In the genomic region with DNA sequence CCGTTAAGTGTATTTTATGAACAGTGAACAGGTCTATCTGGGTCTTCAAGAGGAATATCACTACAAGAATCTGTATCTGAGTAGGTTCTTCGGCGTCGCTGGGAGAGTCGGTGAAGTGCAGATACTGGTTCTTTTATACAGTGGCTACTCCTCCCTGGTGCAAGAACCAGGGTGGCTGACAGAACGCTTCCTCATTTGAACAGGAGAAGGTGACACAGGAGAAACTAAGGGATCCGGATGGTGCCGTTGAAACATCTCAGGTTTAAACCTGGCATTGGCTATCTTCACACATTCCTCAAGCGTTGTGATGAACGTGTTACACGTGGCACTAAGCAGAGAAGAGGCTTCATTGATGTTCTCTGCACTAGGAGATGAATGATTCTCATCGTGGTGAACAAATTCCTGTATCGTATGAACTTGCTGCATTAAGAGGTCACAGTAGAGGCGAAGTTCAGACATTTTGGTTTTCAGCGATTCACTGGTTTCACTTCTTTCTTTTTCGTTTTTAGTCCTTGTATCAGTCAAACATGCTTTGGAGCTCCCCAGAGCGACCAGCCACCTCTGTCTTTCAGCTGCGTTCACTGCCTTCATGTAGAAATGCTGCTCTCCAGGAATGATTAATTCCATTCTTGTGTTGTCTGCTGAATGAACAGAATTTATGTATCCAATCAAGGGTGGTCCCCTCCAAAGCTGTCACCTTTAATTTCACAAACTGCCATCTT, we compare ENCODE assay signal across 11 cellular contexts. TPM values are rescaled to one million over a fixed set of nuclear protein-coding genes. Genes with fewer than 3 reads are reported as not detected.
DNase-seq lines count a peak whose midpoint lies in the region; ATAC-seq and TF ChIP-seq lines count a peak whose summit lies in the region.
"Not testable (repeated sequence)": the region's sequence is repeated elsewhere in the genome, so short reads cannot be mapped to it uniquely, and the experiment has no call there.
"Had no signal": no experiment of that assay in that cellular context is flagged by ENCODE, and none has a peak within 500 bp of the region (broad histone marks: within the 10 kb centered on the region; RNA-seq: fewer than 3 reads in every experiment).

No MANE protein-coding gene starts in this region.

- peak; percentile 72 for DNase-seq in NCI-H2227 treated with DMSO at 0.1 percent for 48 hours (lab: John Stamatoyannopoulos, UW)
- DNase-seq in activated CD4-positive, alpha-beta T cell treated with anti-CD3 and anti-CD28 coated beads, Interleukin-2, amount 10 ng/mL, durations not matched to agents 7 days and 5 days = peak; percentile 19
- DNase-seq in central memory CD4-positive, alpha-beta T cell = peak; percentile 27
- DNase-seq in right lobe of liver = not testable (repeated sequence)

- WGBS in right lobe of liver (ENCODE audit: insufficient coverage, low coverage, low lambda C conversion rate, missing lambda C conversion rate) = 37% methylated on average over 15 of the region's 18 CpGs

- H4K20me1 ChIP-seq in BLaER1 treated with 17β-estradiol and CSF1 and Interleukin-3, amounts not matched to agents 10 nM and 100 nM = not testable (repeated sequence)

- peak; percentile 67 for ATAC-seq in HG03159 (IDR thresholded peaks at IDR 0.05; ENCODE audit: unreplicated experiment)
- ATAC-seq in right lobe of liver = peak; percentile 28 to 52 (median 36)
- ATAC-seq in stimulated activated memory B cell treated with anti-CD40 and anti-IgM and Interleukin-4, amounts not matched to agents 10 μg/mL and 1 μg/mL and 100 μg/mL, for 72 hours = peak; percentile 87

- H3K27me3 Mint-ChIP-seq in activated CD4-positive, alpha-beta T cell treated with anti-CD3 and anti-CD28 coated beads, Interleukin-2, amount 10 ng/mL, durations not matched to agents 7 days and 5 days = peaks cover 43% of the 10 kb centered on the region
- not testable (repeated sequence) for H3K27me3 Mint-ChIP-seq in stimulated activated memory B cell treated with anti-CD40 and anti-IgM and Interleukin-4, amounts not matched to agents 10 μg/mL and 1 μg/mL and 100 μg/mL, for 72 hours

- peaks cover 34% of the 10 kb centered on the region for H3K4me1 Mint-ChIP-seq in activated CD4-positive, alpha-beta T cell treated with anti-CD3 and anti-CD28 coated beads, Interleukin-2, amount 10 ng/mL, durations not matched to agents 7 days and 5 days
- H3K4me1 Mint-ChIP-seq in stimulated activated memory B cell treated with anti-CD40 and anti-IgM and Interleukin-4, amounts not matched to agents 10 μg/mL and 1 μg/mL and 100 μg/mL, for 72 hours = peaks cover 62% of the 10 kb centered on the region

- H3K4me1 ChIP-seq in BLaER1 treated with 17β-estradiol and CSF1 and Interleukin-3, amounts not matched to agents 10 nM and 100 nM = peaks cover 17 to 43% (median 30%) of the 10 kb centered on the region in 10 experiments
- not testable (repeated sequence) for H3K4me1 ChIP-seq in right lobe of liver

- H3K4me3 Mint-ChIP-seq in activated CD4-positive, alpha-beta T cell treated with anti-CD3 and anti-CD28 coated beads, Interleukin-2, amount 10 ng/mL, durations not matched to agents 7 days and 5 days = peak overlapping the region; percentile 42
- H3K4me3 Mint-ChIP-seq in stimulated activated memory B cell treated with anti-CD40 and anti-IgM and Interleukin-4, amounts not matched to agents 10 μg/mL and 1 μg/mL and 100 μg/mL, for 72 hours = peak overlapping the region; percentile 89

- not testable (repeated sequence) for H3K9me3 Mint-ChIP-seq in activated CD4-positive, alpha-beta T cell treated with anti-CD3 and anti-CD28 coated beads, Interleukin-2, amount 10 ng/mL, durations not matched to agents 7 days and 5 days; stimulated activated memory B cell treated with anti-CD40 and anti-IgM and Interleukin-4, amounts not matched to agents 10 μg/mL and 1 μg/mL and 100 μg/mL, for 72 hours

- CTCF ChIA-PET in activated CD4-positive, alpha-beta T cell treated with anti-CD3 and anti-CD28 coated beads, Interleukin-2, amount 10 ng/mL, durations not matched to agents 7 days and 5 days (lab: Charles Lee) = interaction anchor here (0.6 to 0.8 kb wide), 2 partner anchors 10 to 34 kb away, joined by 3 read pairs; no protein-coding TSS in a partner anchor

- H3K27ac Mint-ChIP-seq in activated CD4-positive, alpha-beta T cell treated with anti-CD3 and anti-CD28 coated beads, Interleukin-2, amount 10 ng/mL, durations not matched to agents 7 days and 5 days = peak overlapping the region; percentile 46
- H3K27ac Mint-ChIP-seq in stimulated activated memory B cell treated with anti-CD40 and anti-IgM and Interleukin-4, amounts not matched to agents 10 μg/mL and 1 μg/mL and 100 μg/mL, for 72 hours = peak overlapping the region; percentile 99

- intact Hi-C loops in right lobe of liver (cut with DNase I) = not testable (repeated sequence)

- peaks cover 18 to 50% (median 43%) of the 10 kb centered on the region in 11 experiments for H3K27me3 ChIP-seq in BLaER1 treated with 17β-estradiol and CSF1 and Interleukin-3, amounts not matched to agents 10 nM and 100 nM
- not testable (repeated sequence) for H3K27me3 ChIP-seq in right lobe of liver

- H3K27ac ChIP-seq in BLaER1 treated with 17β-estradiol and CSF1 and Interleukin-3, amounts not matched to agents 10 nM and 100 nM = peak overlapping the region in 10 of 11 experiments; percentile 49 to 84 (median 71); a peak in 18 of 22 replicates
- peak overlapping the region in 1 of 3 donors; percentile 67 for H3K27ac ChIP-seq in right lobe of liver

- peak; percentile 37 for TF ChIP-seq POLR2A in GM19099 (IDR thresholded peaks at IDR 0.05; ENCODE audit: extremely low read depth, insufficient read length, low read depth)
- not testable (repeated sequence) for TF ChIP-seq POLR2A in right lobe of liver (IDR thresholded peaks at IDR 0.05)

- peak overlapping the region; percentile 75 to 98 (median 87) for H3K4me2 ChIP-seq in BLaER1 treated with 17β-estradiol and CSF1 and Interleukin-3, amounts not matched to agents 10 nM and 100 nM

- H3K36me3 Mint-ChIP-seq in activated CD4-positive, alpha-beta T cell treated with anti-CD3 and anti-CD28 coated beads, Interleukin-2, amount 10 ng/mL, durations not matched to agents 7 days and 5 days (ENCODE audit: low read depth); stimulated activated memory B cell treated with anti-CD40 and anti-IgM and Interleukin-4, amounts not matched to agents 10 μg/mL and 1 μg/mL and 100 μg/mL, for 72 hours: not testable (repeated sequence)

- peaks cover 11 to 21% (median 13%) of the 10 kb centered on the region in 11 experiments; a peak in 18 of 22 replicates for H3K9me3 ChIP-seq in BLaER1 treated with 17β-estradiol and CSF1 and Interleukin-3, amounts not matched to agents 10 nM and 100 nM (replicated peaks in 1 of 11)
- H3K9me3 ChIP-seq in right lobe of liver = not testable (repeated sequence)

- POLR2A ChIA-PET in activated CD4-positive, alpha-beta T cell treated with anti-CD3 and anti-CD28 coated beads, Interleukin-2, amount 10 ng/mL, durations not matched to agents 7 days and 5 days (lab: Charles Lee) = not testable (repeated sequence)

- H3K36me3 ChIP-seq in BLaER1 treated with 17β-estradiol and CSF1 and Interleukin-3, amounts not matched to agents 10 nM and 100 nM; right lobe of liver: not testable (repeated sequence)

- TF ChIP-seq CTCF in right lobe of liver (IDR thresholded peaks at IDR 0.05) = not testable (repeated sequence)

- H3K4me3 ChIP-seq in BLaER1 treated with 17β-estradiol and CSF1 and Interleukin-3, amounts not matched to agents 10 nM and 100 nM = peak overlapping the region; percentile 43 to 70 (median 55); a peak in 16 of 20 replicates
- H3K4me3 ChIP-seq in right lobe of liver = peak overlapping the region in 1 of 3 donors; percentile 32

- peak overlapping the region; percentile 60 to 86 (median 75); a peak in 20 of 22 replicates for H3K9ac ChIP-seq in BLaER1 treated with 17β-estradiol and CSF1 and Interleukin-3, amounts not matched to agents 10 nM and 100 nM

RNA-seq across cellular contexts. Expression of a gene that starts 54.7 kb away (rescaled TPM):
- 10 to 100 TPM; 72.0 to 78.3 TPM for total RNA-seq in activated CD4-positive, alpha-beta T cell treated with anti-CD3 and anti-CD28 coated beads, Interleukin-2, amount 10 ng/mL, durations not matched to agents 7 days and 5 days
- 1 to 10 TPM in 3 of 6 experiments, under 1 TPM in 2, not detected in 1; 0.49 to 1.4 (median 1.2) TPM for total RNA-seq in right lobe of liver
- total RNA-seq: H1, MCF 10A, RPMI7951 had no signal

Comparison
In these comparisons a context has a peak if more than half of its experiments do, and no peak if none do; other contexts are left out.
1. ATAC-seq: peak in every context shown above with its lines; median percentile 87 in stimulated activated memory B cell treated with anti-CD40 and anti-IgM and Interleukin-4, amounts not matched to agents 10 μg/mL and 1 μg/mL and 100 μg/mL, for 72 hours; 67 in HG03159; 36 in right lobe of liver.
2. RNA of a gene that starts 54.7 kb away (total RNA-seq): 72.0 to 78.3 TPM in activated CD4-positive, alpha-beta T cell treated with anti-CD3 and anti-CD28 coated beads, Interleukin-2, amount 10 ng/mL, durations not matched to agents 7 days and 5 days; 0.49 to 1.4 TPM in right lobe of liver; every median in the first group is over 10 times any median in the second.